Comparison of ENCODE assay signal across 8 cellular contexts in genomic region chr18:24118750-24119577, GRCh38. TPM values are rescaled to one million over a fixed set of nuclear protein-coding genes. Genes with fewer than 3 reads are reported as not detected.
A peak's percentile ranks its signal among the peaks of the same experiment; 100 is the strongest.
DNase-seq lines count a peak whose midpoint lies in the region; ATAC-seq and TF ChIP-seq lines count a peak whose summit lies in the region.

No MANE protein-coding gene starts in this region.

- TF ChIP-seq CTCF in liver (IDR thresholded peaks at IDR 0.05; ENCODE audit: low read depth, low read length, missing input control): peak; percentile 89

- no peaks in the 10 kb centered on the region for H3K9me3 ChIP-seq in liver (ENCODE audit: control insufficient read depth in 4 of 4, low read length in 3 of 4)

- H3K4me1 ChIP-seq in liver (ENCODE audit: control insufficient read depth in 4 of 4, insufficient read depth in 4 of 4, low read length in 3 of 4): peaks cover 4 to 48% (median 21%) of the 10 kb centered on the region in 4 donors

- TF ChIP-seq RAD21 in liver (IDR thresholded peaks at IDR 0.05): peak; percentile 96 to 97

- H3K4me3 ChIP-seq in liver (ENCODE audit: low read depth in 1 of 3, low read length in 3 of 3): no peak overlapping the region

- DNase-seq in SIG-M5 treated with dmso at 0.1 percent for 504 hours (lab: John Stamatoyannopoulos, UW; ENCODE audit: unreplicated experiment) (peak; percentile 82), SIG-M5 (lab: John Stamatoyannopoulos, UW) (no peak), NCI-H226 (peak; percentile 41), cerebellum (ENCODE audit: low spot score) (peak; percentile 59)
- peak; percentile 65 for DNase-seq in activated CD4-positive, alpha-beta T cell treated with anti-CD3 and anti-CD28 coated beads for 1 hour
- peak; percentile 56 to 66 (median 58) for DNase-seq in stimulated activated CD4-positive, alpha-beta T cell treated with anti-CD3 and anti-CD28 coated beads, TNF-alpha, amount 100 ng/mL, for 4 hours (ENCODE audit: low read depth in 3 of 3)

- no peak overlapping the region for H3K9ac ChIP-seq in liver (ENCODE audit: low read depth in 1 of 2, low read length in 2 of 2)

- no peak overlapping the region for H3K27ac ChIP-seq in liver (ENCODE audit: low read depth in 1 of 2, low read length in 2 of 2)

- peaks cover 3 to 38% (median 32%) of the 10 kb centered on the region in 4 donors for H3K36me3 ChIP-seq in liver (ENCODE audit: control insufficient read depth in 4 of 4, insufficient read depth in 3 of 4, low read depth in 1 of 4, low read length in 3 of 4)

- peak; percentile 68 for ATAC-seq in HG03196 (IDR thresholded peaks at IDR 0.05; ENCODE audit: unreplicated experiment)

- WGBS in liver: 60% methylated on average over 8 of the region's 8 CpGs

- H3K27me3 ChIP-seq in liver (ENCODE audit: control insufficient read depth in 4 of 4, insufficient read depth in 4 of 4, low read length in 3 of 4): no peaks in the 10 kb centered on the region

TF ChIP-seq in liver, 16 proteins besides CTCF, POLR2A, EP300 and RAD21:
- TF ChIP-seq HNF4A (conservative IDR thresholded peaks at IDR 0.05): no peak
- TF ChIP-seq RXRA (IDR thresholded peaks at IDR 0.05): no peak
- no peak for TF ChIP-seq YY1 (IDR thresholded peaks at IDR 0.05)
- TF ChIP-seq MAX (IDR thresholded peaks at IDR 0.05): no peak
- TF ChIP-seq NR2F2 (IDR thresholded peaks at IDR 0.05): no peak
- no peak for TF ChIP-seq HNF4G (IDR thresholded peaks at IDR 0.05)
- no peak for TF ChIP-seq EGR1 (IDR thresholded peaks at IDR 0.05; ENCODE audit: low read depth in 2 of 2)
- TF ChIP-seq FOXA1 (IDR thresholded peaks at IDR 0.05): no peak
- TF ChIP-seq REST (IDR thresholded peaks at IDR 0.05): no peak
- no peak for TF ChIP-seq JUND (IDR thresholded peaks at IDR 0.05)
- TF ChIP-seq ZBTB33 (IDR thresholded peaks at IDR 0.05): no peak
- no peak for TF ChIP-seq GABPA (IDR thresholded peaks at IDR 0.05 in 1 of 2, conservative IDR thresholded peaks at IDR 0.05 in 1 of 2)
- TF ChIP-seq TAF1 (conservative IDR thresholded peaks at IDR 0.05): no peak
- no peak for TF ChIP-seq FOXA2 (IDR thresholded peaks at IDR 0.05)
- TF ChIP-seq ATF3 (IDR thresholded peaks at IDR 0.05): no peak
- no peak for TF ChIP-seq SP1 (IDR thresholded peaks at IDR 0.05)

RNA-seq across cellular contexts. Expression of gene CABYR, which starts 19.9 kb away (rescaled TPM):
- total RNA-seq in cerebellum: 21.6 TPM
- under 1 TPM; 0.19 to 0.67 TPM for total RNA-seq in liver
- under 1 TPM; 0.28 to 0.36 TPM for polyA plus RNA-seq in liver

Comparison
In these comparisons a context has a peak if more than half of its experiments do, and no peak if none do; other contexts are left out.
1. RNA of gene CABYR, which starts 19.9 kb away (total RNA-seq): 21.6 TPM in cerebellum (single experiment); 0.19 to 0.67 TPM in liver; every median in the first group is over 10 times any median in the second.